In the genomic region with DNA sequence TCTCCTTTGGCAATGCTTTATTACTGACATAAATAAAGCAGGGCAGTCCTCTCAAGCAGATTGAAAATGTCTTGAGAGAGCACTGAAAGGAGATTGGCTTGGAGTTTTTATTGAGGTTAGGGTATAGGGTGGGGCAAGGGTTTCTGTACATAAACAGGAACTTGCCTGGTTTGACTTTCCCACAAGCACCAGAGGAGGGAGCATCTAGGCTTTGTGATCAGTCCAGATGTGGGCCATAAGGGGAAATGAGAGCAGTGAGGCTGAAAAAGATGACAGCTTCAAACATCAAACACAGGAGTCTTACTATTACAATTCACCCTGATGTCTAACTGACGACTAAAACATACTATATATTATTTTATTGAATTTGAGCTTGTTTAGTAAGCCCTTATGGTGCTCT, we compare ENCODE assay signal across 11 cellular contexts.
DNase-seq lines count a peak whose midpoint lies in the region; ATAC-seq and TF ChIP-seq lines count a peak whose summit lies in the region.
"Had no signal": no experiment of that assay in that cellular context is flagged by ENCODE, and none has a peak within 500 bp of the region (broad histone marks: within the 10 kb centered on the region; RNA-seq: fewer than 3 reads in every experiment).

No MANE protein-coding gene starts in this region.

- intact Hi-C loops in activated CD4-positive, alpha-beta T cell treated with anti-CD3 and anti-CD28 coated beads, Interleukin-2, amount 10 ng/mL, durations not matched to agents 24 days and 14 days (cut with micrococcal nuclease): no loop called here

- no peak overlapping the region for H3K4me3 ChIP-seq in NB4 (ENCODE audit: low read depth, low read length)
- no peak overlapping the region for H3K4me3 ChIP-seq in tibial nerve
- H3K4me3 ChIP-seq: SJSA1 had no signal

- H3K4me1 Mint-ChIP-seq in activated CD4-positive, alpha-beta T cell treated with anti-CD3 and anti-CD28 coated beads, Interleukin-2, amount 10 ng/mL, durations not matched to agents 24 days and 14 days: peaks cover 6% of the 10 kb centered on the region
- H3K4me1 Mint-ChIP-seq in naive B cell: peaks cover 17 to 22% (median 18%) of the 10 kb centered on the region in 3 donors
- H3K4me1 Mint-ChIP-seq: central memory CD8-positive, alpha-beta T cell had no signal

- H3K36me3 ChIP-seq in tibial nerve: no peaks in the 10 kb centered on the region
- H3K36me3 ChIP-seq: SJSA1 had no signal

- peak; percentile 35 for TF ChIP-seq CTCF in NB4 (IDR thresholded peaks at IDR 0.05; ENCODE audit: low read depth, low read length)
- no peak for TF ChIP-seq CTCF in tibial nerve (IDR thresholded peaks at IDR 0.05)

- DNase-seq in activated CD4-positive, alpha-beta T cell treated with anti-CD3 and anti-CD28 coated beads, Interleukin-2, amount 10 ng/mL, durations not matched to agents 24 days and 14 days: peak; percentile 72
- no peak for DNase-seq in activated CD4-positive, alpha-beta T cell treated with anti-CD3 and anti-CD28 coated beads for 1 hour
- DNase-seq in NB4 (ENCODE audit: low read depth) (peak; percentile 59), naive B cell (peak; percentile 61), SHP77 (lab: John Stamatoyannopoulos, UW) (no peak), tibial nerve (ENCODE audit: low spot score in 2 of 2) (no peak)
- no peak for DNase-seq in activated CD4-positive, CD25-positive, alpha-beta regulatory T cell treated with anti-CD3 and anti-CD28 coated beads, Interleukin-2, amount 50 U/mL, for 72 hours
- DNase-seq: left colon had no signal

- TF ChIP-seq POLR2A in NB4 (IDR thresholded peaks at IDR 0.05; ENCODE audit: extremely low read depth, insufficient read length): no peak
- no peak for TF ChIP-seq POLR2A in tibial nerve (IDR thresholded peaks at IDR 0.05)

- WGBS in tibial nerve, 2 donors: 21 to 27% methylated on average over 1 of the region's 1 CpG

- no peak overlapping the region for H3K27ac Mint-ChIP-seq in activated CD4-positive, alpha-beta T cell treated with anti-CD3 and anti-CD28 coated beads, Interleukin-2, amount 10 ng/mL, durations not matched to agents 24 days and 14 days
- peak overlapping the region in 4 of 6 donors; percentile 12 to 75 (median 50) for H3K27ac Mint-ChIP-seq in naive B cell

- H3K4me1 ChIP-seq in tibial nerve: no peaks in the 10 kb centered on the region
- H3K4me1 ChIP-seq: SJSA1 had no signal

- H3K4me3 Mint-ChIP-seq in activated CD4-positive, alpha-beta T cell treated with anti-CD3 and anti-CD28 coated beads, Interleukin-2, amount 10 ng/mL, durations not matched to agents 24 days and 14 days: no peak overlapping the region
- peak overlapping the region in 5 of 8 donors; percentile 6 to 57 (median 42) for H3K4me3 Mint-ChIP-seq in naive B cell
- H3K4me3 Mint-ChIP-seq: central memory CD8-positive, alpha-beta T cell had no signal

- H3K27ac ChIP-seq in tibial nerve: no peak overlapping the region
- H3K27ac ChIP-seq: SJSA1 had no signal

- no peaks in the 10 kb centered on the region for H3K27me3 ChIP-seq in tibial nerve
- H3K27me3 ChIP-seq: SJSA1 had no signal

- H3K9me3 ChIP-seq in tibial nerve: peaks cover 0 to 26% (median 7%) of the 10 kb centered on the region in 4 donors
- H3K9me3 ChIP-seq: SJSA1 had no signal

- no peaks in the 10 kb centered on the region for H3K9me3 Mint-ChIP-seq in activated CD4-positive, alpha-beta T cell treated with anti-CD3 and anti-CD28 coated beads, Interleukin-2, amount 10 ng/mL, durations not matched to agents 24 days and 14 days
- peaks cover 0 to 17% (median 3%) of the 10 kb centered on the region in 7 donors for H3K9me3 Mint-ChIP-seq in naive B cell

- H3K27me3 Mint-ChIP-seq in activated CD4-positive, alpha-beta T cell treated with anti-CD3 and anti-CD28 coated beads, Interleukin-2, amount 10 ng/mL, durations not matched to agents 24 days and 14 days: no peaks in the 10 kb centered on the region
- peaks cover 0 to 4% (median 0%) of the 10 kb centered on the region in 3 donors for H3K27me3 Mint-ChIP-seq in naive B cell
- H3K27me3 Mint-ChIP-seq: central memory CD8-positive, alpha-beta T cell had no signal

- H3K36me3 Mint-ChIP-seq in activated CD4-positive, alpha-beta T cell treated with anti-CD3 and anti-CD28 coated beads, Interleukin-2, amount 10 ng/mL, durations not matched to agents 24 days and 14 days (ENCODE audit: low read depth): no peaks in the 10 kb centered on the region
- H3K36me3 Mint-ChIP-seq in naive B cell: no peaks in the 10 kb centered on the region

- ATAC-seq in HG02759 (IDR thresholded peaks at IDR 0.05; ENCODE audit: unreplicated experiment) (peak; percentile 79), naive B cell (ENCODE audit: low read depth in 2 of 2) (peak; percentile 96 to 100)
- ATAC-seq: left colon had no signal

- no peak for TF ChIP-seq EP300 in tibial nerve (IDR thresholded peaks at IDR 0.05)

Comparison
In these comparisons a context has a peak if more than half of its experiments do, and no peak if none do; other contexts are left out.
1. DNase-seq: peak in activated CD4-positive, alpha-beta T cell treated with anti-CD3 and anti-CD28 coated beads, Interleukin-2, amount 10 ng/mL, durations not matched to agents 24 days and 14 days (single experiment), NB4 (single experiment) and naive B cell (single experiment); none in activated CD4-positive, alpha-beta T cell treated with anti-CD3 and anti-CD28 coated beads for 1 hour (single experiment), SHP77 (0 of 2), activated CD4-positive, CD25-positive, alpha-beta regulatory T cell treated with anti-CD3 and anti-CD28 coated beads, Interleukin-2, amount 50 U/mL, for 72 hours (single experiment) and tibial nerve (0 of 2).